ENCODE assay signal across 16 cellular contexts in genomic region chr6:12029979-12030737, GRCh38. TPM values are rescaled to one million over a fixed set of nuclear protein-coding genes. Genes with fewer than 3 reads are reported as not detected.
DNase-seq lines count a peak whose midpoint lies in the region; ATAC-seq, FAIRE-seq and TF ChIP-seq lines count a peak whose summit lies in the region.
"Had no signal": no experiment of that assay in that cellular context is flagged by ENCODE, and none has a peak within 500 bp of the region (broad histone marks: within the 10 kb centered on the region; RNA-seq: fewer than 3 reads in every experiment).

No MANE protein-coding gene starts in this region.

- dilution Hi-C loops in mammary epithelial cell (cut with HindIII; ENCODE audit: low sequenced_read_pairs): no loop called here

- in situ Hi-C loops in mammary epithelial cell (cut with MboI; ENCODE audit: low sequenced_read_pairs in 2 of 2): no loop called here
- in situ Hi-C loops in GM12878 (cut with MboI): no loop called here

- no peak overlapping the region for H3K9ac ChIP-seq in mammary epithelial cell (ENCODE audit: insufficient read depth, low read length)
- no peak overlapping the region for H3K9ac ChIP-seq in GM12878 (ENCODE audit: control insufficient read depth, insufficient read depth, low read length)
- H3K9ac ChIP-seq: BLaER1 treated with 17β-estradiol and CSF1 and Interleukin-3, amounts not matched to agents 10 nM and 100 nM had no signal

- ATAC-seq in GM12878: no peak

- no peak for FAIRE-seq in GM12878 (lab: Jason Lieb, UNC)
- FAIRE-seq: H1 had no signal

- no peak for TF ChIP-seq CTCF in mammary epithelial cell (conservative IDR thresholded peaks at IDR 0.05 in 1 of 2, IDR thresholded peaks at IDR 0.05 in 1 of 2; ENCODE audit: extremely low read depth in 1 of 2, insufficient read depth in 1 of 2, low read depth in 1 of 2, low read length in 2 of 2)
- no peak for TF ChIP-seq CTCF in breast epithelium (IDR thresholded peaks at IDR 0.05)
- TF ChIP-seq CTCF in HEK293 (tag by site-specific recombination; IDR thresholded peaks at IDR 0.05): no peak
- TF ChIP-seq CTCF in GM12878 (IDR thresholded peaks at IDR 0.05 in 2 of 3, conservative IDR thresholded peaks at IDR 0.05 in 1 of 3; ENCODE audit: control insufficient read depth in 2 of 3, extremely low read depth in 1 of 3, insufficient read depth in 1 of 3, low read depth in 3 of 3, low read length in 3 of 3): no peak

- no peak overlapping the region for H3K27ac ChIP-seq in mammary epithelial cell (ENCODE audit: insufficient read depth, low read depth, low read length)
- H3K27ac ChIP-seq in breast epithelium: no peak overlapping the region
- H3K27ac ChIP-seq in HEK293 (ENCODE audit: extremely low read depth, low read depth, low read length): no peak overlapping the region
- H3K27ac ChIP-seq in GM12878 (ENCODE audit: control insufficient read depth, insufficient read depth): no peak overlapping the region
- H3K27ac ChIP-seq: BLaER1 treated with 17β-estradiol and CSF1 and Interleukin-3, amounts not matched to agents 10 nM and 100 nM; HL-60 had no signal

- TF ChIP-seq POLR2A in breast epithelium (IDR thresholded peaks at IDR 0.05): no peak
- TF ChIP-seq POLR2A in GM12878 (IDR thresholded peaks at IDR 0.05; ENCODE audit: low read depth, low read length): no peak

- POLR2A ChIA-PET in HEK293 (lab: Yijun Ruan, JAX): interaction anchor here (0.5 kb wide), 1 partner anchor 115 kb away, joined by 3 read pairs; no protein-coding TSS in a partner anchor
- POLR2A ChIA-PET in GM12878 (lab: Charles Lee): interaction anchor here (2.1 kb wide), 1 partner anchor 12 kb away, joined by 9 read pairs; no protein-coding TSS in a partner anchor

- H3K79me2 ChIP-seq in mammary epithelial cell (ENCODE audit: insufficient read depth, low read length) (peaks cover 83% of the 10 kb centered on the region), GM12878 (ENCODE audit: control insufficient read depth, insufficient read depth, low read length) (peaks cover 92% of the 10 kb centered on the region)

- no peak for TF ChIP-seq EP300 in GM12878 (IDR thresholded peaks at IDR 0.05; ENCODE audit: borderline replicate concordance in 1 of 2, control insufficient read depth in 1 of 2, low read depth in 2 of 2, low read length in 2 of 2)

- H3K4me2 ChIP-seq in mammary epithelial cell (ENCODE audit: insufficient read depth, low read depth, low read length) (peak overlapping the region; percentile 19), GM12878 (ENCODE audit: control insufficient read depth, insufficient read depth) (no peak overlapping the region; the same call in 1 of the 2 replicates)
- H3K4me2 ChIP-seq: BLaER1 treated with 17β-estradiol and CSF1 and Interleukin-3, amounts not matched to agents 10 nM and 100 nM had no signal

- H3K4me1 ChIP-seq in mammary epithelial cell (ENCODE audit: insufficient read depth, low read length): peaks cover 36% of the 10 kb centered on the region
- H3K4me1 ChIP-seq in breast epithelium: no peaks in the 10 kb centered on the region
- no peaks in the 10 kb centered on the region for H3K4me1 ChIP-seq in HEK293 (ENCODE audit: control insufficient read depth, insufficient read depth, low read length)
- peaks cover 7% of the 10 kb centered on the region; the same call in 1 of the 2 replicates for H3K4me1 ChIP-seq in GM12878 (ENCODE audit: control insufficient read depth, insufficient read depth, low read length)
- H3K4me1 ChIP-seq: HAP-1 had no signal

- no peaks in the 10 kb centered on the region for H4K20me1 ChIP-seq in mammary epithelial cell (ENCODE audit: insufficient read depth, low read length)
- H4K20me1 ChIP-seq in GM12878 (ENCODE audit: control insufficient read depth, insufficient read depth): no peaks in the 10 kb centered on the region

- no TSS peak for BruUV-seq in mammary epithelial cell (replicated peaks; lab: Mats Ljungman, UMichigan)
- BruUV-seq in GM12878 (replicated peaks; lab: Mats Ljungman, UMichigan): no TSS peak

- WGBS in mammary epithelial cell (ENCODE audit: low coverage, missing lambda C conversion rate): 93% methylated on average over 4 of the region's 4 CpGs
- 90% methylated on average over 4 of the region's 4 CpGs for WGBS in GM12878 (ENCODE audit: insufficient coverage, insufficient replicate concordance, low lambda C conversion rate, missing lambda C conversion rate)

- intact Hi-C loops in mammary epithelial cell (cut with micrococcal nuclease): loop anchor here (5.0 kb wide), 2 partner anchors 223 to 443 kb away; no protein-coding TSS in a partner anchor
- intact Hi-C loops in breast epithelium (cut with DNase I; ENCODE audit: low total_unique reads): no loop called here
- intact Hi-C loops in GM12878 (cut with micrococcal nuclease; ENCODE audit: unreplicated experiment): no loop called here

- H3K4me3 ChIP-seq in mammary epithelial cell (replicated peaks in 1 of 3; ENCODE audit: insufficient read depth in 1 of 3, low read depth in 2 of 3, low read length in 3 of 3): no peak overlapping the region
- no peak overlapping the region for H3K4me3 ChIP-seq in breast epithelium
- no peak overlapping the region for H3K4me3 ChIP-seq in HEK293 (ENCODE audit: low read depth, low read length)
- H3K4me3 ChIP-seq in GM12878: no peak overlapping the region
- H3K4me3 ChIP-seq: BLaER1 treated with 17β-estradiol and CSF1 and Interleukin-3, amounts not matched to agents 10 nM and 100 nM; HAP-1 had no signal

- no peak for DNase-seq in mammary epithelial cell
- DNase-seq in breast epithelium (ENCODE audit: low spot score in 2 of 2): no peak
- DNase-seq in GM12878 (ENCODE audit: low read depth, low spot score): no peak
- DNase-seq in NCI-H2227 treated with DMSO at 0.1 percent for 48 hours (lab: John Stamatoyannopoulos, UW): no peak
- no peak for DNase-seq in NCI-H446 treated with DMSO at 0.1 percent for 48 hours (lab: John Stamatoyannopoulos, UW)
- DNase-seq: CD4-positive, CD25-positive, alpha-beta regulatory T cell; CD8-positive, alpha-beta memory T cell; COR-L47; DMS 273 treated with DMSO at 0.1 percent for 48 hours; GDM1; KBM-7 had no signal

- RAD21 ChIA-PET in GM12878 (lab: Charles Lee; ENCODE audit: unreplicated experiment): interaction anchor here (0.7 to 1.1 kb wide), 3 partner anchors 17 to 374 kb away, joined by 3 read pairs; no protein-coding TSS in a partner anchor

- SMC1A ChIA-PET in GM12878 (lab: Charles Lee; ENCODE audit: uncharacterized antibody, unreplicated experiment): interaction anchor here (0.8 to 1.6 kb wide), 6 partner anchors 9 to 1010 kb away, joined by 3 to 6 read pairs (median 4); no protein-coding TSS in a partner anchor

- H2AFZ ChIP-seq in mammary epithelial cell (ENCODE audit: low read depth, low read length): no peak overlapping the region
- no peak overlapping the region for H2AFZ ChIP-seq in GM12878 (ENCODE audit: control insufficient read depth, low read depth, low read length)

- TF ChIP-seq RAD21 in GM12878 (IDR thresholded peaks at IDR 0.05; ENCODE audit: insufficient read depth, low read depth, low read length): no peak

- CTCF ChIA-PET in mammary epithelial cell (lab: Charles Lee; ENCODE audit: low non-redundant PET): no interaction called here
- CTCF ChIA-PET in HEK293 (lab: Yijun Ruan, JAX): interaction anchor here (0.6 to 1.2 kb wide), 2 partner anchors 14 to 443 kb away, joined by 4 read pairs; no protein-coding TSS in a partner anchor
- CTCF ChIA-PET in GM12878 (lab: Yijun Ruan, JAX): interaction anchor here (1.3 kb wide), 1 partner anchor 17 kb away, joined by 5 read pairs; no protein-coding TSS in a partner anchor

- no peaks in the 10 kb centered on the region for H3K9me3 ChIP-seq in mammary epithelial cell (replicated peaks; ENCODE audit: insufficient read depth, low read length)
- H3K9me3 ChIP-seq in breast epithelium: peaks cover 0 to 16% of the 10 kb centered on the region in 2 donors
- no peaks in the 10 kb centered on the region for H3K9me3 ChIP-seq in HEK293 (ENCODE audit: control insufficient read depth, insufficient read depth, low read depth, low read length)
- peaks cover 27% of the 10 kb centered on the region for H3K9me3 ChIP-seq in GM12878 (replicated peaks; ENCODE audit: control insufficient read depth, insufficient read depth, low read length)
- H3K9me3 ChIP-seq: HAP-1 had no signal

- no peaks in the 10 kb centered on the region for H3K27me3 ChIP-seq in mammary epithelial cell (ENCODE audit: insufficient read depth, low read length)
- H3K27me3 ChIP-seq in breast epithelium: no peaks in the 10 kb centered on the region
- no peaks in the 10 kb centered on the region for H3K27me3 ChIP-seq in GM12878 (replicated peaks in 1 of 2; ENCODE audit: control insufficient read depth in 2 of 2, insufficient read depth in 2 of 2, low read length in 1 of 2)
- H3K27me3 ChIP-seq: BLaER1 treated with 17β-estradiol and CSF1 and Interleukin-3, amounts not matched to agents 10 nM and 100 nM had no signal

- peaks cover 2% of the 10 kb centered on the region for H3K36me3 ChIP-seq in mammary epithelial cell (ENCODE audit: insufficient read depth, low read length)
- H3K36me3 ChIP-seq in breast epithelium: no peaks in the 10 kb centered on the region
- peaks cover 0 to 15% of the 10 kb centered on the region in 2 experiments; a peak in 1 of 3 replicates for H3K36me3 ChIP-seq in HEK293 (ENCODE audit: control insufficient read depth in 2 of 2, insufficient read depth in 1 of 2, low read length in 2 of 2)
- H3K36me3 ChIP-seq in GM12878 (ENCODE audit: control insufficient read depth in 2 of 2, insufficient read depth in 2 of 2, low read length in 1 of 2): peaks cover 1 to 16% of the 10 kb centered on the region in 2 experiments; a peak in 2 of 4 replicates

TF ChIP-seq in GM12878, 131 proteins besides CTCF, POLR2A, EP300 and RAD21 (continues in another document):
- no peak for TF ChIP-seq SMAD1 (IDR thresholded peaks at IDR 0.05; ENCODE audit: low read depth, partially characterized antibody)

RNA-seq across cellular contexts. Expression of gene HIVEP1, which starts 18.0 kb away (rescaled TPM):
- total RNA-seq in mammary epithelial cell: 10 to 100 TPM; 28.5 to 34.8 TPM
- 14.8 TPM for polyA plus RNA-seq in mammary epithelial cell
- polyA minus RNA-seq in mammary epithelial cell: 31.6 TPM
- 10 to 100 TPM; 24.8 to 41.3 (median 27.2) TPM for total RNA-seq in breast epithelium
- total RNA-seq in GM12878 (2013; cell fraction: nucleolus; rRNA removed): 251 and 262 TPM in 2 replicates
- total RNA-seq in GM12878 (2014; rRNA removed): 32.2 and 33.7 TPM in 2 replicates
- 37.0 and 39.1 TPM in 2 replicates for total RNA-seq in GM12878 (2014; rRNA removed; fragmentation: Illumina TruSeq; extraction: Trizol)
- total RNA-seq in GM12878 (2021): 37.5 and 37.7 TPM in 2 replicates
- 14.0 TPM for polyA plus RNA-seq in GM12878 (2011; ENCODE audit: low read depth)
- polyA plus RNA-seq in GM12878 (2011; rRNA removed): 13.6 and 19.7 TPM in 2 replicates
- 23.6 and 25.1 TPM in 2 replicates for polyA plus RNA-seq in GM12878 (2011; cell fraction: cytosol; rRNA removed)
- 36.9 and 47.3 TPM in 2 replicates for polyA plus RNA-seq in GM12878 (2011; cell fraction: nucleus; rRNA removed)
- polyA plus RNA-seq in GM12878 (2012): 14.9 and 17.9 TPM in 2 replicates
- polyA plus RNA-seq in GM12878 (2014; fragmentation: Illumina TruSeq; extraction: Trizol): 31.1 and 40.9 TPM in 2 replicates
- polyA plus RNA-seq in GM12878 (2014; fragmentation: Nextera tagmentation; extraction: Ambion mirVana): 1 to 10 TPM; 4.3 to 6.7 TPM
- 22.5 and 23.5 TPM in 2 replicates for polyA plus RNA-seq in GM12878 (2014; rRNA removed)
- polyA plus RNA-seq in GM12878 (2016; fragmentation: Nextera tagmentation; extraction: Ambion mirVana): 10 to 100 TPM; 11.9 to 13.2 TPM
- polyA minus RNA-seq in GM12878 (2011; rRNA and poly(A)+ RNA removed): 71.2 and 77.4 TPM in 2 replicates
- 17.7 and 17.9 TPM in 2 replicates for polyA minus RNA-seq in GM12878 (2011; cell fraction: cytosol; rRNA and poly(A)+ RNA removed)
- 62.4 and 93.5 TPM in 2 replicates for polyA minus RNA-seq in GM12878 (2011; cell fraction: nucleus; rRNA and poly(A)+ RNA removed)
